ENCODE assay signal across 8 cellular contexts in the genomic region with DNA sequence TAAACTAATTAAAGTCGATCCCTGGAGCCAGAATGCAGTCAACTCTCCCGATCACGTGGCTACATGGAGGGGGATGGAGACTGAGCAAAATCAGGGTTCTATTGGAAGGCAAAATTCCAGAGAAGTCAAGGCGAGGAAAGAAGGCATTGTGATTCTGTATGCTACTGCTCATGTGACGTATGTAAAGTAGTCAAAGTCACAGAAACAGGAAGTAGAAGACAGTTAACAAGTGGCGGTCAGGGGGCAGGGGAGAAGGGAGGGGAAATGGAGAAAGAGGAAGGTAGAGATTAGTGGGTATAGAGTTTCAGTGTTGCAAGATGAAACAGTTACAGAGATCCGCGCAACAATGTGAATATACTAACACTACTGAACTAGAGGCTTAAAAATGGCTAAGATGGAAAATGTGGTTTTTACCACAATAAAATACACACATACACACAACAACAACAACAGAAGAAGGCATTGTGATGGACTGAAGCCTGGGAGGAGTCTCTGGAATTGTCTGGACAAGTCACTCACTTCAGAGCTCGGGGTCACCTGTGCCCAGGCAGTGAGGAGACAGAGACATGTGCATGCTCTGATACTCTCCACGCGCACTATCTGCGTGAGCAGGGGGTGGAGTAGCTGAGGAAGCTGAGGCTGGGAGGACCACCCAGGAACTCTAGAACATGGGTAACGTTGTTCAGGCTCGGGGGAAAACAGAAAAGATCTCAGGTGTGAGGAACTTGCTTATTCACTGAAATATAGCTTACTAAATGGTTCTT.
DNase-seq lines count a peak whose midpoint lies in the region; ATAC-seq, FAIRE-seq and TF ChIP-seq lines count a peak whose summit lies in the region.

No MANE protein-coding gene starts in this region.

- peak in 3 of 7 experiments; percentile 16 to 53 (median 32) for DNase-seq in CD8-positive, alpha-beta T cell
- DNase-seq in UCSD-AML1 (lab: John Stamatoyannopoulos, UW; ENCODE audit: unreplicated experiment) (peak; percentile 40), midbrain (lab: John Stamatoyannopoulos, UW) (peak; percentile 5), superior temporal gyrus (ENCODE audit: extremely low spot score) (no peak), PC-3 (no peak), kidney (no peak)

- H2AFZ ChIP-seq in PC-3 (ENCODE audit: low read length) = no peak overlapping the region

- no TSS peak for BruUV-seq in PC-3 (replicated peaks; lab: Mats Ljungman, UMichigan)

- H3F3A ChIP-seq in PC-3 (ENCODE audit: low read length, unreplicated experiment) = no peaks in the 10 kb centered on the region

- H3K9me2 ChIP-seq in PC-3 (replicated peaks; ENCODE audit: low read length) = no peaks in the 10 kb centered on the region

- peaks cover 13% of the 10 kb centered on the region for H3K4me1 Mint-ChIP-seq in CD8-positive, alpha-beta T cell (ENCODE audit: low read depth)

- no peak for TF ChIP-seq CTCF in CD8-positive, alpha-beta T cell (IDR thresholded peaks at IDR 0.05)
- no peak for TF ChIP-seq CTCF in PC-3 (conservative IDR thresholded peaks at IDR 0.05; ENCODE audit: low read depth, low read length)
- no peak for TF ChIP-seq CTCF in kidney (IDR thresholded peaks at IDR 0.05; ENCODE audit: borderline replicate concordance, extremely low read depth, insufficient read depth)

- CTCF ChIA-PET in CD8-positive, alpha-beta T cell (lab: Charles Lee) = interaction anchor here (0.6 kb wide), 1 partner anchor 30 kb away, joined by 3 read pairs; no protein-coding TSS in a partner anchor
- CTCF ChIA-PET in PC-3 (lab: Charles Lee) = no interaction called here

- no peak for FAIRE-seq in kidney (lab: Jason Lieb, UNC)

- peak overlapping the region; percentile 33 for H3K4me3 ChIP-seq in CD8-positive, alpha-beta T cell (ENCODE audit: low read depth, low read length)
- H3K4me3 ChIP-seq in PC-3 (ENCODE audit: low read length) (no peak overlapping the region), kidney (ENCODE audit: low read length in 2 of 2) (no peak overlapping the region)

- H3K36me3 ChIP-seq in CD8-positive, alpha-beta T cell (ENCODE audit: insufficient read depth, low read length) = no peaks in the 10 kb centered on the region
- H3K36me3 ChIP-seq in PC-3 (ENCODE audit: low read depth, low read length) (peaks cover 5% of the 10 kb centered on the region; the same call in 1 of the 2 replicates), kidney (ENCODE audit: control insufficient read depth in 1 of 2, insufficient read depth in 2 of 2, low read length in 2 of 2) (no peaks in the 10 kb centered on the region)

- no peaks in the 10 kb centered on the region for H4K20me1 ChIP-seq in PC-3 (ENCODE audit: low read length)

- H3K4me3 Mint-ChIP-seq in CD8-positive, alpha-beta T cell = peak overlapping the region; percentile 74

- peak; percentile 88 for ATAC-seq in CD8-positive, alpha-beta T cell
- peak; percentile 98 for ATAC-seq in GM19328 (IDR thresholded peaks at IDR 0.05; ENCODE audit: unreplicated experiment)
- peak; percentile 97 for ATAC-seq in HG03139 (IDR thresholded peaks at IDR 0.05; ENCODE audit: unreplicated experiment)
- ATAC-seq in PC-3 = no peak

- H3K79me2 ChIP-seq in PC-3 (ENCODE audit: low read length) = no peaks in the 10 kb centered on the region

- H3K9ac ChIP-seq in PC-3 (ENCODE audit: low read length) = no peak overlapping the region
- H3K9ac ChIP-seq in kidney (ENCODE audit: low read length in 2 of 2) = no peak overlapping the region

- H3K9me3 Mint-ChIP-seq in CD8-positive, alpha-beta T cell = no peaks in the 10 kb centered on the region

- intact Hi-C loops in CD8-positive, alpha-beta T cell (cut with DNase I, micrococcal nuclease) = no loop called here
- intact Hi-C loops in PC-3 (cut with micrococcal nuclease) (no loop called here), kidney (cut with DNase I) (no loop called here)

- H3K36me3 Mint-ChIP-seq in CD8-positive, alpha-beta T cell = no peaks in the 10 kb centered on the region

- peak overlapping the region; percentile 73 for H3K27ac Mint-ChIP-seq in CD8-positive, alpha-beta T cell

- no peaks in the 10 kb centered on the region for H3K9me3 ChIP-seq in CD8-positive, alpha-beta T cell (ENCODE audit: low read length)
- H3K9me3 ChIP-seq in PC-3 (ENCODE audit: low read length) (no peaks in the 10 kb centered on the region), kidney (ENCODE audit: control insufficient read depth in 1 of 2, low read length in 2 of 2) (no peaks in the 10 kb centered on the region)

- no peaks in the 10 kb centered on the region for H3K27me3 ChIP-seq in CD8-positive, alpha-beta T cell (ENCODE audit: insufficient read depth, low read length)
- no peaks in the 10 kb centered on the region for H3K27me3 ChIP-seq in PC-3 (ENCODE audit: low read length)

- H3K27ac ChIP-seq in CD8-positive, alpha-beta T cell (ENCODE audit: low read depth, low read length) = no peak overlapping the region
- no peak overlapping the region for H3K27ac ChIP-seq in PC-3 (ENCODE audit: low read length)
- H3K27ac ChIP-seq in kidney (ENCODE audit: low read depth in 2 of 2, low read length in 2 of 2) = no peak overlapping the region

- no peaks in the 10 kb centered on the region for H3K27me3 Mint-ChIP-seq in CD8-positive, alpha-beta T cell (ENCODE audit: low read depth)

- H3K4me1 ChIP-seq in CD8-positive, alpha-beta T cell (ENCODE audit: insufficient read depth, low read length) = peaks cover 6% of the 10 kb centered on the region
- no peaks in the 10 kb centered on the region for H3K4me1 ChIP-seq in PC-3 (ENCODE audit: insufficient read depth, low read length)
- H3K4me1 ChIP-seq in kidney (ENCODE audit: control insufficient read depth in 1 of 2, insufficient read depth in 1 of 2, low read depth in 1 of 2, low read length in 2 of 2) = no peaks in the 10 kb centered on the region

- H3K4me2 ChIP-seq in PC-3 (ENCODE audit: low read length) = no peak overlapping the region

- POLR2A ChIA-PET in CD8-positive, alpha-beta T cell (lab: Charles Lee) = interaction anchor here (0.6 kb wide), 1 partner anchor 31 kb away, joined by 3 read pairs; no protein-coding TSS in a partner anchor
- POLR2A ChIA-PET in PC-3 (lab: Charles Lee; ENCODE audit: unreplicated experiment) = no interaction called here

Comparison
In these comparisons a context has a peak if more than half of its experiments do, and no peak if none do; other contexts are left out.
1. DNase-seq: peak in UCSD-AML1 (single experiment) and midbrain (single experiment); none in superior temporal gyrus (single experiment), PC-3 (single experiment) and kidney (single experiment).